9 cellular contexts compared by ENCODE assay signal in the genomic region with DNA sequence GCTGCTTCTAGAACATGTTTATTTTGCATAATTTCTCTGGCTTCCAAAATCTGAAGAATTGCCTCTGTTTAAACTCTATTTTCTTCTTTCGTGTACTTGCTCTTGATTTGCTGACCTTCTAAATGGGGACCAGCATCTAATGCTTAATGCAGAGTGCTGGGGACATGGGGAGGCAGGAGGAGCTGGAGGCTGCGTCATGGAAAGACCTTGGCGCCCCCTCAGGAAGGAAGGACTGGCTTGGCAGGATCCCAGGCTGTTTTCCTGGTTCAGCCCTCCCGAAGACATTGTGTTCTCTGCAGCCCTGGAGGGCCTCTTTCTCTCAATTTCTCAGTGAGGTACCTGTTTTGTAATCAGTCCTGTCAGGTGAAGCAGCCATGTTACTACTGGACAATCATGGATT. TPM values are rescaled to one million over a fixed set of nuclear protein-coding genes. Genes with fewer than 3 reads are reported as not detected.
DNase-seq lines count a peak whose midpoint lies in the region; ATAC-seq lines count a peak whose summit lies in the region.
"Had no signal": no experiment of that assay in that cellular context is flagged by ENCODE, and none has a peak within 500 bp of the region (broad histone marks: within the 10 kb centered on the region; RNA-seq: fewer than 3 reads in every experiment).

No MANE protein-coding gene starts in this region.

- H3K27me3 Mint-ChIP-seq in activated naive CD8-positive, alpha-beta T cell treated with anti-CD3 and anti-CD28 coated beads, Interleukin-2, amount 10 ng/mL, durations not matched to agents 7 days and 5 days: no peaks in the 10 kb centered on the region

- no peak overlapping the region for H3K9ac ChIP-seq in subcutaneous abdominal adipose tissue (ENCODE audit: low read length in 5 of 5)

- H3K4me3 ChIP-seq in subcutaneous abdominal adipose tissue (ENCODE audit: low read depth in 1 of 5, low read length in 5 of 5): no peak overlapping the region

- DNase-seq in DMS153 (lab: John Stamatoyannopoulos, UW) (peak; percentile 24), DMS153 treated with DMSO at 0.1 percent for 48 hours (lab: John Stamatoyannopoulos, UW; ENCODE audit: unreplicated experiment) (no peak), iPS-NIHi7 (ENCODE audit: extremely low spot score) (peak; percentile 61), NCI-H187 (lab: John Stamatoyannopoulos, UW) (no peak)
- no peak for DNase-seq in activated naive CD8-positive, alpha-beta T cell treated with anti-CD3 and anti-CD28 coated beads, Interleukin-2, amount 10 ng/mL, durations not matched to agents 7 days and 5 days
- no peak for DNase-seq in activated CD4-positive, CD25-positive, alpha-beta regulatory T cell (lab: John Stamatoyannopoulos, UW)
- DNase-seq: 8988T had no signal

- H3K27me3 ChIP-seq in subcutaneous abdominal adipose tissue (ENCODE audit: control insufficient read depth in 5 of 5, insufficient read depth in 4 of 5, low read length in 5 of 5): peaks cover 0 to 9% (median 5%) of the 10 kb centered on the region in 5 donors

- H3K4me3 Mint-ChIP-seq in activated naive CD8-positive, alpha-beta T cell treated with anti-CD3 and anti-CD28 coated beads, Interleukin-2, amount 10 ng/mL, durations not matched to agents 7 days and 5 days: peak overlapping the region; percentile 99

- H3K27ac ChIP-seq in subcutaneous abdominal adipose tissue (ENCODE audit: low read depth, low read length): peak overlapping the region; percentile 65

- H3K9me3 Mint-ChIP-seq in activated naive CD8-positive, alpha-beta T cell treated with anti-CD3 and anti-CD28 coated beads, Interleukin-2, amount 10 ng/mL, durations not matched to agents 7 days and 5 days: no peaks in the 10 kb centered on the region

- H3K4me1 ChIP-seq in subcutaneous abdominal adipose tissue (ENCODE audit: control insufficient read depth in 5 of 5, insufficient read depth in 5 of 5, low read length in 5 of 5): peaks cover 2 to 44% (median 12%) of the 10 kb centered on the region in 5 donors

- H3K9me3 ChIP-seq in subcutaneous abdominal adipose tissue (ENCODE audit: control insufficient read depth in 5 of 5, low read length in 5 of 5): peaks cover 0 to 2% (median 0%) of the 10 kb centered on the region in 5 donors

- POLR2A ChIA-PET in activated naive CD8-positive, alpha-beta T cell treated with anti-CD3 and anti-CD28 coated beads, Interleukin-2, amount 10 ng/mL, durations not matched to agents 7 days and 5 days (lab: Charles Lee): interaction anchor here (1.0 to 6.4 kb wide), 3 partner anchors 8 to 125 kb away, joined by 3 to 188 read pairs (median 15); no protein-coding TSS in a partner anchor

- peaks cover 42% of the 10 kb centered on the region for H3K4me1 Mint-ChIP-seq in activated naive CD8-positive, alpha-beta T cell treated with anti-CD3 and anti-CD28 coated beads, Interleukin-2, amount 10 ng/mL, durations not matched to agents 7 days and 5 days

- H3K36me3 Mint-ChIP-seq in activated naive CD8-positive, alpha-beta T cell treated with anti-CD3 and anti-CD28 coated beads, Interleukin-2, amount 10 ng/mL, durations not matched to agents 7 days and 5 days: peaks cover 63% of the 10 kb centered on the region

- peak overlapping the region; percentile 83 for H3K27ac Mint-ChIP-seq in activated naive CD8-positive, alpha-beta T cell treated with anti-CD3 and anti-CD28 coated beads, Interleukin-2, amount 10 ng/mL, durations not matched to agents 7 days and 5 days

- H3K36me3 ChIP-seq in subcutaneous abdominal adipose tissue (ENCODE audit: control insufficient read depth in 5 of 5, insufficient read depth in 5 of 5, low read length in 5 of 5): no peaks in the 10 kb centered on the region

- no peak for ATAC-seq in activated naive CD8-positive, alpha-beta T cell treated with anti-CD3 and anti-CD28 coated beads, Interleukin-2, amount 10 ng/mL, durations not matched to agents 7 days and 5 days (ENCODE audit: low read depth)
- ATAC-seq in GM21786 (IDR thresholded peaks at IDR 0.05; ENCODE audit: unreplicated experiment): no peak

RNA-seq across cellular contexts. Expression of a gene that starts 5.5 kb away (rescaled TPM):
- 100 to 1,000 TPM; 318 TPM for total RNA-seq in activated naive CD8-positive, alpha-beta T cell treated with anti-CD3 and anti-CD28 coated beads, Interleukin-2, amount 10 ng/mL, durations not matched to agents 7 days and 5 days

RNA-seq across cellular contexts. Expression of a gene that starts 45.7 kb away (rescaled TPM):
- total RNA-seq in activated naive CD8-positive, alpha-beta T cell treated with anti-CD3 and anti-CD28 coated beads, Interleukin-2, amount 10 ng/mL, durations not matched to agents 7 days and 5 days: 1 to 10 TPM; 1.4 to 1.6 TPM

Comparison
In these comparisons a context has a peak if more than half of its experiments do, and no peak if none do; other contexts are left out.
1. DNase-seq: peak in DMS153 (single experiment) and iPS-NIHi7 (single experiment); none in DMS153 treated with DMSO at 0.1 percent for 48 hours (single experiment), activated naive CD8-positive, alpha-beta T cell treated with anti-CD3 and anti-CD28 coated beads, Interleukin-2, amount 10 ng/mL, durations not matched to agents 7 days and 5 days (single experiment), NCI-H187 (0 of 2) and activated CD4-positive, CD25-positive, alpha-beta regulatory T cell (0 of 4).